In the genomic region with DNA sequence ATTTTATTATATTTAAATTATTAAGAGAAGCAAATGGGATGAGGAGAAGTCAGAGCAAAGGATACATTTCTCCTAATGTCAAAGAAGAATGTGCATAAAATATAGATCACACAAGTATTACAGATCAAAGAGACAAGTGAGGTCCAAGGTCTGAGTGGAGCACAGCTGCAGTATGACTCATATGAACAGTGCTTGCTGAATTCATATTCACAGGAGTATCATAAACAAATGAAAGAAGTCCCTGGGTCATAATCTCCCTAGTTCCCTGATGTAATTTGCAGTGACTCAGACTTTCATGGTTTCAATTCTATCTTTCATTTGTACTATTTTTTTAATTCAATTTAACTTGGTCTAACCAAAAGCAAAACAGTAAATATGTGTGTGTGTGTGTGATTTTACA, we compare ENCODE assay signal across 15 cellular contexts.
DNase-seq lines count a peak whose midpoint lies in the region; ATAC-seq, FAIRE-seq and TF ChIP-seq lines count a peak whose summit lies in the region.
"Had no signal": no experiment of that assay in that cellular context is flagged by ENCODE, and none has a peak within 500 bp of the region (broad histone marks: within the 10 kb centered on the region; RNA-seq: fewer than 3 reads in every experiment).

No MANE protein-coding gene starts in this region.

- H3K9me2 ChIP-seq in GM23248 (ENCODE audit: insufficient read depth), result no peaks in the 10 kb centered on the region

- H3K36me3 Mint-ChIP-seq in T-cell (no peaks in the 10 kb centered on the region), CD14-positive monocyte (no peaks in the 10 kb centered on the region)

- no peak overlapping the region for H3K4me3 ChIP-seq in GM23248
- H3K4me3 ChIP-seq in RWPE2 (ENCODE audit: severe bottlenecking), result no peak overlapping the region
- H3K4me3 ChIP-seq in fibroblast of mammary gland (ENCODE audit: control insufficient read depth, low read depth, low read length), result no peak overlapping the region
- no peak overlapping the region for H3K4me3 ChIP-seq in retinal pigment epithelial cell (ENCODE audit: low read length)
- H3K4me3 ChIP-seq in kidney (ENCODE audit: low read length in 2 of 2), result no peak overlapping the region
- H3K4me3 ChIP-seq: dorsolateral prefrontal cortex, prostate gland had no signal

- H3K4me1 ChIP-seq in GM23248 (ENCODE audit: insufficient read depth) (peaks cover 10% of the 10 kb centered on the region), RWPE2 (ENCODE audit: insufficient read depth, poor library complexity, severe bottlenecking) (peaks cover 6% of the 10 kb centered on the region), kidney (ENCODE audit: control insufficient read depth in 1 of 2, insufficient read depth in 1 of 2, low read depth in 1 of 2, low read length in 2 of 2) (no peaks in the 10 kb centered on the region)
- H3K4me1 ChIP-seq: prostate gland had no signal

- TF ChIP-seq CTCF in RWPE2 (IDR thresholded peaks at IDR 0.05; ENCODE audit: poor library complexity, severe bottlenecking) (no peak), fibroblast of mammary gland (conservative IDR thresholded peaks at IDR 0.05; ENCODE audit: control insufficient read depth, insufficient read depth, low read depth, low read length) (no peak), retinal pigment epithelial cell (conservative IDR thresholded peaks at IDR 0.05; ENCODE audit: low read depth, low read length) (no peak), kidney (IDR thresholded peaks at IDR 0.05; ENCODE audit: borderline replicate concordance, extremely low read depth, insufficient read depth) (no peak), CD14-positive monocyte (IDR thresholded peaks at IDR 0.05) (no peak)

- DNase-seq in GM23248 (peak; percentile 72), RWPE2 (ENCODE audit: low spot score) (no peak), fibroblast of mammary gland (ENCODE audit: low read depth) (peak; percentile 93), retinal pigment epithelial cell (ENCODE audit: low read depth) (peak; percentile 90), HuH-7.5 (ENCODE audit: low spot score) (no peak), T-cell (no peak), kidney (no peak), CD14-positive monocyte (ENCODE audit: low spot score) (no peak)
- DNase-seq: activated T-cell treated with anti-CD3 and anti-CD28 coated beads, Interleukin-2, amount 50 U/mL, for 48 hours; dorsolateral prefrontal cortex; GF-D8; KG1; NCI-H526; T-helper 9 cell had no signal

- H3K27ac ChIP-seq in GM23248 (no peak overlapping the region), RWPE2 (ENCODE audit: poor library complexity, severe bottlenecking) (no peak overlapping the region), kidney (ENCODE audit: low read depth in 2 of 2, low read length in 2 of 2) (no peak overlapping the region)
- H3K27ac ChIP-seq: dorsolateral prefrontal cortex, prostate gland had no signal

- no peaks in the 10 kb centered on the region for H3K27me3 ChIP-seq in GM23248 (replicated peaks; ENCODE audit: insufficient read depth)
- H3K27me3 ChIP-seq in RWPE2 (ENCODE audit: insufficient read depth, poor library complexity, severe bottlenecking), result no peaks in the 10 kb centered on the region
- H3K27me3 ChIP-seq: dorsolateral prefrontal cortex had no signal

- H3K9me3 ChIP-seq in GM23248 (ENCODE audit: low read depth) (no peaks in the 10 kb centered on the region), RWPE2 (ENCODE audit: severe bottlenecking) (no peaks in the 10 kb centered on the region), kidney (ENCODE audit: control insufficient read depth in 1 of 2, low read length in 2 of 2) (no peaks in the 10 kb centered on the region)
- H3K9me3 ChIP-seq: prostate gland had no signal

- peak overlapping the region; percentile 25 for H3K4me2 ChIP-seq in GM23248 (ENCODE audit: unreplicated experiment)

- in situ Hi-C loops in GM23248 (cut with MboI), result no loop called here

- H3K4me1 Mint-ChIP-seq in T-cell, result no peaks in the 10 kb centered on the region
- H3K4me1 Mint-ChIP-seq in CD14-positive monocyte, result no peaks in the 10 kb centered on the region

- H3K27ac Mint-ChIP-seq in T-cell (no peak overlapping the region), CD14-positive monocyte (no peak overlapping the region)

- H3K27me3 Mint-ChIP-seq in T-cell (no peaks in the 10 kb centered on the region), CD14-positive monocyte (ENCODE audit: low read depth in 3 of 3) (peaks cover 0 to 1% (median 0%) of the 10 kb centered on the region in 3 donors)

- no peak overlapping the region for H2AFZ ChIP-seq in GM23248

- POLR2A ChIA-PET in T-cell (lab: Charles Lee), result no interaction called here

- no peaks in the 10 kb centered on the region for H3K79me2 ChIP-seq in GM23248 (ENCODE audit: insufficient read depth)

- H3K9ac ChIP-seq in GM23248 (no peak overlapping the region), kidney (ENCODE audit: low read length in 2 of 2) (no peak overlapping the region)

- no peaks in the 10 kb centered on the region for H3F3A ChIP-seq in GM23248 (ENCODE audit: insufficient read depth)

- ATAC-seq in RWPE2 (ENCODE audit: low read depth) (peak; percentile 98), T-cell (replicated peaks in 1 of 4) (no peak)

- H3K4me3 Mint-ChIP-seq in T-cell (no peak overlapping the region), CD14-positive monocyte (no peak overlapping the region)

- H3K36me3 ChIP-seq in GM23248 (ENCODE audit: low read depth), result no peaks in the 10 kb centered on the region
- no peaks in the 10 kb centered on the region for H3K36me3 ChIP-seq in RWPE2 (ENCODE audit: low read depth)
- H3K36me3 ChIP-seq in kidney (ENCODE audit: control insufficient read depth in 1 of 2, insufficient read depth in 2 of 2, low read length in 2 of 2), result no peaks in the 10 kb centered on the region
- H3K36me3 ChIP-seq: prostate gland had no signal

- FAIRE-seq in kidney (lab: Jason Lieb, UNC), result no peak

- peaks cover 3 to 23% (median 20%) of the 10 kb centered on the region in 3 donors for H3K9me3 Mint-ChIP-seq in T-cell
- peaks cover 0 to 15% (median 7%) of the 10 kb centered on the region in 7 donors for H3K9me3 Mint-ChIP-seq in CD14-positive monocyte

- intact Hi-C loops in kidney (cut with DNase I) (no loop called here), CD14-positive monocyte (cut with micrococcal nuclease) (no loop called here)

- no peaks in the 10 kb centered on the region for H4K20me1 ChIP-seq in GM23248 (ENCODE audit: insufficient read depth)

- CTCF ChIA-PET in T-cell (lab: Charles Lee), result no interaction called here

Comparison
In these comparisons a context has a peak if more than half of its experiments do, and no peak if none do; other contexts are left out.
1. DNase-seq: peak in GM23248 (single experiment), fibroblast of mammary gland (single experiment) and retinal pigment epithelial cell (single experiment); none in RWPE2 (single experiment), HuH-7.5 (single experiment), T-cell (0 of 34), kidney (single experiment) and CD14-positive monocyte (single experiment).